Comparison of ENCODE assay signal across 15 cellular contexts in the genomic region with DNA sequence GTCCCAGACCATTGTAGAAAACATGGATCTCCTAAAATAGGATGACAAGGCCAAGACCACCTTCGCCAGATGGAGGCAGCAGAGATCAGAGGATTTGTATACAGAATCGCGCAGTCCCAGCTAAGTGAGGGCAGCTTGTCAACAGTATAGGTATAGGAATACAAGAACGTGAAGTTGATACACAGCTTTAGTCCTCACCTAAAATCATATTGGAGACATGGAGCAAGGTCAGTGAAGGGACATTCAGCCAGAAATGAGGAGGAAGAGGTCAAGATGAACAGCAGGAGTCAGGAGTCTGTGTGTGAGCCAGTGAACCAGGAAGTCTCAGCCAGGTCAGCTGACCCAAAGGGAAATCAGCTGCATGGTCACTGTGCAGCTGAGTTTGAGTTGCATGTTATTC.
DNase-seq lines count a peak whose midpoint lies in the region; ATAC-seq, FAIRE-seq and TF ChIP-seq lines count a peak whose summit lies in the region.
"Had no signal": no experiment of that assay in that cellular context is flagged by ENCODE, and none has a peak within 500 bp of the region (broad histone marks: within the 10 kb centered on the region; RNA-seq: fewer than 3 reads in every experiment).

No MANE protein-coding gene starts in this region.

- H3K4me3 ChIP-seq in GM06990 (replicated peaks; ENCODE audit: low read depth, low read length) (no peak overlapping the region), HepG2 (replicated peaks in 1 of 3; ENCODE audit: insufficient read depth in 1 of 3, low read depth in 2 of 3, low read length in 3 of 3) (no peak overlapping the region)
- H3K4me3 ChIP-seq in Jurkat, Clone E6-1 (ENCODE audit: low read length) = no peak overlapping the region
- H3K4me3 ChIP-seq: prostate gland had no signal

- 9% methylated on average over 4 of the region's 4 CpGs for WGBS in HepG2 (ENCODE audit: low lambda C conversion rate)

- CTCF ChIA-PET in HepG2 (lab: Yijun Ruan, JAX; ENCODE audit: low intra/inter-chr PET ratio, low total read pairs) = no interaction called here

- peak; percentile 51 for TF ChIP-seq CTCF in GM06990 (IDR thresholded peaks at IDR 0.05; ENCODE audit: insufficient read depth, low read length, poor library complexity, severe bottlenecking)
- 0 out of 2 replicates have a peak, but pooled peaks have one; percentile 8 for TF ChIP-seq CTCF in VCaP (conservative IDR thresholded peaks at IDR 0.05)
- TF ChIP-seq CTCF in HepG2 (CRISPR knock-in tag; IDR thresholded peaks at IDR 0.05) = peak; percentile 22

- H3K27ac ChIP-seq in VCaP = no peak overlapping the region
- no peak overlapping the region for H3K27ac ChIP-seq in HepG2 (ENCODE audit: extremely low read length, insufficient read depth, low read length)
- H3K27ac ChIP-seq: prostate gland had no signal

- H3K27me3 ChIP-seq in GM06990 (replicated peaks; ENCODE audit: control insufficient read depth, insufficient read depth, low read length) (no peaks in the 10 kb centered on the region; the same call in 1 of the 2 replicates), HepG2 (ENCODE audit: control insufficient read depth in 1 of 2, insufficient read depth in 2 of 2, low read length in 2 of 2) (no peaks in the 10 kb centered on the region)

- ATAC-seq in HepG2 = peak; percentile 31; the same call in 1 of the 3 replicates
- ATAC-seq in HG03025 (IDR thresholded peaks at IDR 0.05; ENCODE audit: low FRiP score, unreplicated experiment) = no peak
- ATAC-seq in HG03196 (IDR thresholded peaks at IDR 0.05; ENCODE audit: unreplicated experiment) = no peak
- ATAC-seq: esophagus mucosa had no signal

- H4K20me1 ChIP-seq in HepG2 (ENCODE audit: insufficient read depth, low read length) = no peaks in the 10 kb centered on the region

- H3K79me2 ChIP-seq in HepG2 (ENCODE audit: insufficient read depth, low read length) = no peaks in the 10 kb centered on the region

- intact Hi-C loops in HepG2 (cut with micrococcal nuclease; ENCODE audit: unreplicated experiment) = loop anchor here (5.0 kb wide), 1 partner anchor 574 kb away; no protein-coding TSS in a partner anchor

- in situ Hi-C loops in HepG2 (cut with HindIII; ENCODE audit: extremely low pct_ligation_motif_present, low pct_unique_long_range_greater_than_20kb) = no loop called here

- TF ChIP-seq EP300 in HepG2 (IDR thresholded peaks at IDR 0.05; ENCODE audit: low read depth in 2 of 2, low read length in 2 of 2) = no peak
- no peak for TF ChIP-seq EP300 in HepG2 (CRISPR knock-in tag; IDR thresholded peaks at IDR 0.05; ENCODE audit: borderline replicate concordance)

- TF ChIP-seq RAD21 in HepG2 (CRISPR knock-in tag; IDR thresholded peaks at IDR 0.05) = no peak

- no peaks in the 10 kb centered on the region for H3K9me3 ChIP-seq in HepG2 (ENCODE audit: low read length)
- H3K9me3 ChIP-seq: prostate gland had no signal

- H3K36me3 ChIP-seq in GM06990 (ENCODE audit: control insufficient read depth, insufficient read depth, low read length) = no peaks in the 10 kb centered on the region
- no peaks in the 10 kb centered on the region for H3K36me3 ChIP-seq in HepG2 (replicated peaks in 1 of 2; ENCODE audit: control insufficient read depth in 1 of 2, insufficient read depth in 2 of 2, low read length in 2 of 2)
- H3K36me3 ChIP-seq: prostate gland had no signal

- DNase-seq in GM06990 (ENCODE audit: extremely low read depth, insufficient read length) (no peak), HepG2 (ENCODE audit: low spot score) (no peak), 8988T (no peak)
- DNase-seq in Jurkat, Clone E6-1 (ENCODE audit: low read depth, low spot score) = peak; percentile 49
- no peak for DNase-seq in stimulated activated CD4-positive, alpha-beta T cell treated with anti-CD3 and anti-CD28 coated beads, Interleukin-4, amount 100 ng/mL, for 4 hours
- DNase-seq: GF-D8, left cardiac atrium, NCI-H1092 treated with DMSO at 0.1 percent for 48 hours, RPMI8226 had no signal

- no peaks in the 10 kb centered on the region for H3K4me1 ChIP-seq in HepG2 (ENCODE audit: insufficient read depth, low read length)
- H3K4me1 ChIP-seq: prostate gland had no signal

- FAIRE-seq in HepG2 (lab: Jason Lieb, UNC) = no peak
- FAIRE-seq: astrocyte had no signal

- TF ChIP-seq POLR2A in HepG2 (IDR thresholded peaks at IDR 0.05; ENCODE audit: insufficient read depth in 1 of 2, low read depth in 2 of 2, low read length in 2 of 2) = no peak

- no peak overlapping the region for H3K4me2 ChIP-seq in HepG2 (ENCODE audit: low read depth, low read length)

- no peak overlapping the region for H3K9ac ChIP-seq in HepG2 (ENCODE audit: insufficient read depth, low read depth, low read length)

- POLR2A ChIA-PET in HepG2 (lab: Yijun Ruan, JAX) = no interaction called here

- BruUV-seq in HepG2 (replicated peaks; lab: Mats Ljungman, UMichigan) = no TSS peak

- H2AFZ ChIP-seq in HepG2 (ENCODE audit: low read length) = no peak overlapping the region

TF ChIP-seq in HepG2, 621 proteins besides CTCF, POLR2A, EP300 and RAD21:
- no peak for TF ChIP-seq ZNF878 (CRISPR knock-in tag; IDR thresholded peaks at IDR 0.05)
- peak; percentile 30; the same call in 1 of the 2 replicates for TF ChIP-seq STAG1 (CRISPR knock-in tag; IDR thresholded peaks at IDR 0.05)
TF ChIP-seq in HepG2: peak in this region for 1.
